In the genomic region with DNA sequence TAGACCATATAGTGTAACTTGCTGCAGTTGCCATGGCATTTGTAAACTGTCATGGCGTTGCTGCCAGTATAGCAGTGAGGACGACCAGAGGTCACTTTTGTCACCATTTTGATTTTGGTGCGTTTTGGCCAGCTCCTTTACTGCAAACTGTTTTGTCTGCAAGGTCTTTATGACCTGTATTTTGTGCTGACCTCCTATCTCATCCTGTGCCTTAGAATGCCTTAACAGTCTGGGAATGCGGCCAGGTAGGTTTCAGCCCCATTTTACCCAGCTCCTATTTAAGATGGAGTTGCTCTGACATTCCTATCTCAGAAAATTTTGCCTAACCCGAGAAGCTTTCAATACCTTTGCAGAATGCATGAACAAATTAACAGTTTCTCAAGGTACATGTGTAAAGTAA, we compare ENCODE assay signal across 9 cellular contexts.
"Had no signal": no experiment of that assay in that cellular context is flagged by ENCODE, and none has a peak within 500 bp of the region (broad histone marks: within the 10 kb centered on the region; RNA-seq: fewer than 3 reads in every experiment).

No MANE protein-coding gene starts in this region.

- H3K27ac ChIP-seq: GM23248, HL-60 had no signal

- H3K4me3 ChIP-seq: GM23248 had no signal

- H3K4me1 Mint-ChIP-seq: IgD-negative memory B cell had no signal

- H3K4me3 Mint-ChIP-seq: H9, IgD-negative memory B cell had no signal

- H3K27me3 Mint-ChIP-seq: IgD-negative memory B cell had no signal

- H3K27ac Mint-ChIP-seq: H9, IgD-negative memory B cell had no signal

- ATAC-seq: HepG2 had no signal

- DNase-seq: GM23248, H9, HCEC 1CT, KBM-7 had no signal

- H3K9ac ChIP-seq: GM23248 had no signal

- FAIRE-seq: H1, H54, HepG2 had no signal

- H2AFZ ChIP-seq: GM23248 had no signal
